Comparison of ENCODE assay signal across 9 cellular contexts in genomic region chr10:60048146-60048545, GRCh38.
DNase-seq lines count a peak whose midpoint lies in the region; ATAC-seq, FAIRE-seq and TF ChIP-seq lines count a peak whose summit lies in the region.
"Had no signal": no experiment of that assay in that cellular context is flagged by ENCODE, and none has a peak within 500 bp of the region (broad histone marks: within the 10 kb centered on the region; RNA-seq: fewer than 3 reads in every experiment).

No MANE protein-coding gene starts in this region.

- no peak overlapping the region for H3K4me2 ChIP-seq in H1 (ENCODE audit: insufficient read depth in 1 of 2, low read depth in 2 of 2, low read length in 2 of 2)

- H4K5ac ChIP-seq in H1 (ENCODE audit: insufficient read length, low read depth, low read length) = no peak overlapping the region

- FAIRE-seq in H1 (lab: Jason Lieb, UNC) = peak; percentile 96

- CTCF ChIA-PET in H1 (lab: Charles Lee; ENCODE audit: partially characterized antibody) = interaction anchor here (0.7 to 5.0 kb wide), 11 partner anchors 11 to 426 kb away, joined by 3 to 26 read pairs (median 4); no protein-coding TSS in a partner anchor

- peak; percentile 89 to 90 for TF ChIP-seq RAD21 in H1 (IDR thresholded peaks at IDR 0.05 in 1 of 2, conservative IDR thresholded peaks at IDR 0.05 in 1 of 2; ENCODE audit: low read depth in 2 of 2, low read length in 2 of 2)

- no peak overlapping the region for H2BK15ac ChIP-seq in H1 (ENCODE audit: low read length)

- peak overlapping the region; percentile 64 for H3K27ac Mint-ChIP-seq in nephron progenitor cell
- H3K27ac Mint-ChIP-seq in T-helper 2 cell treated with Interferon-gamma antibody and Interleukin-4, amounts not matched to agents 5 μg/mL and 100 μg/mL, for 36 hours = no peak overlapping the region

- no peak overlapping the region for H3K14ac ChIP-seq in H1 (ENCODE audit: insufficient read length)

- no peaks in the 10 kb centered on the region for H3K27me3 ChIP-seq in H1 (replicated peaks in 1 of 4; ENCODE audit: control insufficient read depth in 3 of 4, extremely low read depth in 1 of 4, insufficient read depth in 3 of 4, low read length in 3 of 4)

- no peak overlapping the region for H3K18ac ChIP-seq in H1 (ENCODE audit: extremely low read depth, low read length)

- no peaks in the 10 kb centered on the region for H3K36me3 ChIP-seq in H1 (ENCODE audit: control insufficient read depth in 2 of 4, insufficient read depth in 4 of 4, low read length in 3 of 4)

- no peak for TF ChIP-seq POLR2A in H1 (IDR thresholded peaks at IDR 0.05; ENCODE audit: control extremely low read depth in 1 of 2, low read depth in 2 of 2, low read length in 2 of 2)

- H3K27me3 Mint-ChIP-seq in nephron progenitor cell (ENCODE audit: low read depth, poor library complexity) = no peaks in the 10 kb centered on the region
- H3K27me3 Mint-ChIP-seq in T-helper 2 cell treated with Interferon-gamma antibody and Interleukin-4, amounts not matched to agents 5 μg/mL and 100 μg/mL, for 36 hours (ENCODE audit: low read depth) = no peaks in the 10 kb centered on the region

- no peaks in the 10 kb centered on the region for H3K9me3 Mint-ChIP-seq in nephron progenitor cell
- no peaks in the 10 kb centered on the region for H3K9me3 Mint-ChIP-seq in T-helper 2 cell treated with Interferon-gamma antibody and Interleukin-4, amounts not matched to agents 5 μg/mL and 100 μg/mL, for 36 hours

- H2BK20ac ChIP-seq in H1 (ENCODE audit: low read length) = no peak overlapping the region

- no peak for ATAC-seq in GM21737 (IDR thresholded peaks at IDR 0.05; ENCODE audit: unreplicated experiment)

- no peak overlapping the region for H2BK120ac ChIP-seq in H1 (replicated peaks; ENCODE audit: low read depth, low read length)

- no peaks in the 10 kb centered on the region for H3K9me3 ChIP-seq in H1 (ENCODE audit: insufficient read depth in 2 of 2, low read depth in 1 of 2, low read length in 1 of 2)

- no peak overlapping the region for H3K4ac ChIP-seq in H1 (replicated peaks; ENCODE audit: insufficient read length, low read depth, low read length)

- H3K23me2 ChIP-seq in H1 (ENCODE audit: low read depth, low read length) = no peaks in the 10 kb centered on the region

- TF ChIP-seq CTCF in H1 (IDR thresholded peaks at IDR 0.05; ENCODE audit: control extremely low read depth in 1 of 3, insufficient read depth in 1 of 3, low read depth in 1 of 3, low read length in 3 of 3) = peak; percentile 29 to 74 (median 66)
- peak; percentile 6 for TF ChIP-seq CTCF in nephron progenitor cell (IDR thresholded peaks at IDR 0.05)

- H3K4me1 ChIP-seq in H1 (replicated peaks in 1 of 4; ENCODE audit: control insufficient read depth in 3 of 4, insufficient read depth in 4 of 4, low read length in 3 of 4) = no peaks in the 10 kb centered on the region; a peak in 2 of 7 replicates

- no peak overlapping the region for H3K23ac ChIP-seq in H1 (ENCODE audit: insufficient read length)

- no peak overlapping the region for H2AK5ac ChIP-seq in H1 (ENCODE audit: low read depth, low read length)

- H3K4me1 Mint-ChIP-seq in nephron progenitor cell = no peaks in the 10 kb centered on the region
- no peaks in the 10 kb centered on the region for H3K4me1 Mint-ChIP-seq in T-helper 2 cell treated with Interferon-gamma antibody and Interleukin-4, amounts not matched to agents 5 μg/mL and 100 μg/mL, for 36 hours (ENCODE audit: low read depth)

- H3K27ac ChIP-seq in H1 (ENCODE audit: low read depth, low read length) = no peak overlapping the region

- no peaks in the 10 kb centered on the region for H3K79me1 ChIP-seq in H1 (ENCODE audit: low read depth, low read length)

- no peak overlapping the region for H3K9ac ChIP-seq in H1 (replicated peaks in 1 of 4; ENCODE audit: extremely low read depth in 1 of 4, low read depth in 3 of 4, low read length in 3 of 4)

- no peak overlapping the region for H4K91ac ChIP-seq in H1 (replicated peaks; ENCODE audit: insufficient read length, low read length)

- no peaks in the 10 kb centered on the region for H3K79me2 ChIP-seq in H1 (ENCODE audit: control insufficient read depth in 1 of 2, insufficient read depth in 2 of 2, low read length in 2 of 2)

- TF ChIP-seq EP300 in H1 (IDR thresholded peaks at IDR 0.05; ENCODE audit: borderline replicate concordance in 1 of 2, low read depth in 2 of 2, low read length in 2 of 2) = no peak; a peak in 1 of 3 replicates

- no peak overlapping the region for H3K4me3 ChIP-seq in H1 (ENCODE audit: extremely low read depth in 1 of 4, insufficient read depth in 2 of 4, low read depth in 3 of 4, low read length in 4 of 4)

- no peak overlapping the region for H2AFZ ChIP-seq in H1 (ENCODE audit: low read length)

- H3K4me3 Mint-ChIP-seq in nephron progenitor cell = no peak overlapping the region
- H3K4me3 Mint-ChIP-seq in T-helper 2 cell treated with Interferon-gamma antibody and Interleukin-4, amounts not matched to agents 5 μg/mL and 100 μg/mL, for 36 hours = no peak overlapping the region

- no peak overlapping the region for H4K8ac ChIP-seq in H1 (ENCODE audit: extremely low read depth, insufficient read depth, low read length)

- no peak overlapping the region for H2BK12ac ChIP-seq in H1 (ENCODE audit: low read depth, low read length)

- H2BK5ac ChIP-seq in H1 (ENCODE audit: low read depth, low read length) = no peak overlapping the region

- DNase-seq in EL = peak; percentile 17
- DNase-seq in M059J (ENCODE audit: low read depth) = peak; percentile 27
- peak in 1 of 2 experiments; percentile 47 for DNase-seq in H1 (ENCODE audit: low read depth in 1 of 2, low spot score in 2 of 2)
- DNase-seq in nephron progenitor cell = peak; percentile 10
- no peak for DNase-seq in T-helper 2 cell treated with Interferon-gamma antibody and Interleukin-4, amounts not matched to agents 5 μg/mL and 100 μg/mL, for 36 hours (ENCODE audit: low spot score)
- DNase-seq in RPMI8226 = no peak
- no peak for DNase-seq in HUDEP-2 (lab: John Stamatoyannopoulos, UW; ENCODE audit: unreplicated experiment in 76 of 76)
- DNase-seq: left cardiac atrium had no signal

- no peak overlapping the region for H3K56ac ChIP-seq in H1 (replicated peaks; ENCODE audit: insufficient read length, low read depth, low read length)

- H4K20me1 ChIP-seq in H1 (replicated peaks in 1 of 2; ENCODE audit: control insufficient read depth in 1 of 2, insufficient read depth in 2 of 2, low read length in 2 of 2) = no peaks in the 10 kb centered on the region

- peaks cover 11% of the 10 kb centered on the region for H3K36me3 Mint-ChIP-seq in nephron progenitor cell (ENCODE audit: low read depth)
- no peaks in the 10 kb centered on the region for H3K36me3 Mint-ChIP-seq in T-helper 2 cell treated with Interferon-gamma antibody and Interleukin-4, amounts not matched to agents 5 μg/mL and 100 μg/mL, for 36 hours (ENCODE audit: low read depth)

- POLR2A ChIA-PET in H1 (lab: Charles Lee; ENCODE audit: partially characterized antibody) = no interaction called here

TF ChIP-seq in H1, 55 proteins besides CTCF, POLR2A, EP300 and RAD21:
- TF ChIP-seq BRCA1 (IDR thresholded peaks at IDR 0.05; ENCODE audit: low read depth, low read length) = peak; percentile 42
- TF ChIP-seq JUND (IDR thresholded peaks at IDR 0.05; ENCODE audit: low read length) = peak; percentile 84; the same call in 1 of the 2 replicates
- 0 out of 2 replicates have a peak, but pooled peaks have one; percentile 28 for TF ChIP-seq POLR2AphosphoS5 (IDR thresholded peaks at IDR 0.05; ENCODE audit: low read depth, low read length)
- peak; percentile 84 for TF ChIP-seq YY1 (IDR thresholded peaks at IDR 0.05; ENCODE audit: low read depth, low read length)
- TF ChIP-seq SIN3A (conservative IDR thresholded peaks at IDR 0.05 in 1 of 2, IDR thresholded peaks at IDR 0.05 in 1 of 2; ENCODE audit: low read depth in 1 of 2, low read length in 2 of 2) = peak; percentile 82 to 84; a peak in 2 of 4 replicates
- TF ChIP-seq NANOG (IDR thresholded peaks at IDR 0.05; ENCODE audit: insufficient read depth, low read depth, low read length, poor library complexity, severe bottlenecking) = peak; percentile 93
- TF ChIP-seq ZNF274 (IDR thresholded peaks at IDR 0.05; ENCODE audit: borderline replicate concordance, extremely low read depth, low read length) = no peak
- no peak for TF ChIP-seq PHF8 (conservative IDR thresholded peaks at IDR 0.05; ENCODE audit: low read depth, low read length)
- TF ChIP-seq SRF (IDR thresholded peaks at IDR 0.05; ENCODE audit: low read depth, low read length) = 0 out of 2 replicates have a peak, but pooled peaks have one; percentile 2
- peak; percentile 49; the same call in 1 of the 2 replicates for TF ChIP-seq CEBPB (IDR thresholded peaks at IDR 0.05; ENCODE audit: low read depth, low read length)
- TF ChIP-seq JUN (IDR thresholded peaks at IDR 0.05; ENCODE audit: low read depth, low read length) = peak; percentile 73; the same call in 1 of the 2 replicates
- peak; percentile 93 for TF ChIP-seq ATF2 (IDR thresholded peaks at IDR 0.05; ENCODE audit: low read length)
- 0 out of 2 replicates have a peak, but pooled peaks have one; percentile 36 for TF ChIP-seq ATF3 (IDR thresholded peaks at IDR 0.05; ENCODE audit: insufficient read depth, low read depth, low read length)
- TF ChIP-seq CHD1 (IDR thresholded peaks at IDR 0.05; ENCODE audit: low read depth, low read length) = no peak
- TF ChIP-seq TEAD4 (IDR thresholded peaks at IDR 0.05; ENCODE audit: low read depth, low read length) = peak; percentile 100
- no peak for TF ChIP-seq ASH2L (IDR thresholded peaks at IDR 0.05; ENCODE audit: low read length)
- 0 out of 2 replicates have a peak, but pooled peaks have one; percentile 40 for TF ChIP-seq MAX (IDR thresholded peaks at IDR 0.05)

Comparison
In these comparisons a context has a peak if more than half of its experiments do, and no peak if none do; other contexts are left out.
1. DNase-seq: peak in EL (single experiment), M059J (single experiment) and nephron progenitor cell (single experiment); none in T-helper 2 cell treated with Interferon-gamma antibody and Interleukin-4, amounts not matched to agents 5 μg/mL and 100 μg/mL, for 36 hours (single experiment), RPMI8226 (single experiment) and HUDEP-2 (0 of 76).